ENCODE assay signal across 8 cellular contexts in genomic region chr19:21851596-21852345, GRCh38.
DNase-seq lines count a peak whose midpoint lies in the region; ATAC-seq and TF ChIP-seq lines count a peak whose summit lies in the region.

No MANE protein-coding gene starts in this region.

- no peaks in the 10 kb centered on the region for H3K9me2 ChIP-seq in MM.1S (replicated peaks; ENCODE audit: insufficient read depth, low read length)

- H3K9ac ChIP-seq in MM.1S (ENCODE audit: low read length): no peak overlapping the region

- peak overlapping the region; percentile 91 for H3K4me3 Mint-ChIP-seq in dendritic cell treated with granulocyte-macrophage colony-stimulating factor and Interleukin-4, amounts not matched to agents 40 ng/mL and 50 ng/mL, for 4 days

- DNase-seq in NCI-H2227 (lab: John Stamatoyannopoulos, UW; ENCODE audit: unreplicated experiment): peak; percentile 94
- DNase-seq in activated CD4-positive, alpha-beta T cell treated with anti-CD3 and anti-CD28 coated beads, Interleukin-2, amount 50 U/mL, for 24 hours (ENCODE audit: low read depth in 1 of 2, low spot score in 1 of 2): peak; percentile 66 to 90
- DNase-seq in left kidney (ENCODE audit: low read depth, low spot score): peak; percentile 99
- peak; percentile 75 to 77 for DNase-seq in stimulated activated CD4-positive, alpha-beta T cell treated with anti-CD3 and anti-CD28 coated beads, Interleukin-1b, Interleukin-23, amount 100 ng/mL, for 4 hours (ENCODE audit: low read depth in 2 of 2)
- DNase-seq in MM.1S: no peak

- intact Hi-C loops in dendritic cell treated with granulocyte-macrophage colony-stimulating factor and Interleukin-4, amounts not matched to agents 40 ng/mL and 50 ng/mL, for 4 days (cut with micrococcal nuclease): loop anchor here (1.0 to 5.0 kb wide), 2 partner anchors 15 to 84 kb away; partner anchors contain the start of genes ZNF100 and ZNF43

- H3K27ac Mint-ChIP-seq in dendritic cell treated with granulocyte-macrophage colony-stimulating factor and Interleukin-4, amounts not matched to agents 40 ng/mL and 50 ng/mL, for 4 days: peak overlapping the region; percentile 88

- no peak for TF ChIP-seq CTCF in MM.1S (IDR thresholded peaks at IDR 0.05; ENCODE audit: low read length)

- no peaks in the 10 kb centered on the region for H3K9me3 ChIP-seq in MM.1S (replicated peaks; ENCODE audit: insufficient read depth, low read length)

- no peaks in the 10 kb centered on the region for H3K36me3 ChIP-seq in MM.1S (replicated peaks; ENCODE audit: insufficient read depth, low read length)

- H3K79me2 ChIP-seq in MM.1S (ENCODE audit: low read length): no peaks in the 10 kb centered on the region

- no peak overlapping the region for H2AFZ ChIP-seq in MM.1S (ENCODE audit: low read length)

- peaks cover 35% of the 10 kb centered on the region for H3K36me3 Mint-ChIP-seq in dendritic cell treated with granulocyte-macrophage colony-stimulating factor and Interleukin-4, amounts not matched to agents 40 ng/mL and 50 ng/mL, for 4 days (ENCODE audit: low read depth)

- peaks cover 14% of the 10 kb centered on the region for H3K9me3 Mint-ChIP-seq in dendritic cell treated with granulocyte-macrophage colony-stimulating factor and Interleukin-4, amounts not matched to agents 40 ng/mL and 50 ng/mL, for 4 days

- H3K4me1 ChIP-seq in MM.1S (ENCODE audit: low read length): no peaks in the 10 kb centered on the region

- H4K20me1 ChIP-seq in MM.1S (ENCODE audit: insufficient read depth, low read length): no peaks in the 10 kb centered on the region

- H3K27ac ChIP-seq in MM.1S (ENCODE audit: low read length): no peak overlapping the region

- no peaks in the 10 kb centered on the region for H3K4me1 Mint-ChIP-seq in dendritic cell treated with granulocyte-macrophage colony-stimulating factor and Interleukin-4, amounts not matched to agents 40 ng/mL and 50 ng/mL, for 4 days (ENCODE audit: low read depth)

- H3F3A ChIP-seq in MM.1S (ENCODE audit: insufficient read depth, low read length): no peaks in the 10 kb centered on the region

- peak; percentile 91 for ATAC-seq in GM18508 (IDR thresholded peaks at IDR 0.05; ENCODE audit: insufficient read depth, unreplicated experiment)
- peak; percentile 72 for ATAC-seq in HG03025 (IDR thresholded peaks at IDR 0.05; ENCODE audit: low FRiP score, unreplicated experiment)

- H3K4me3 ChIP-seq in MM.1S (ENCODE audit: low read length): no peak overlapping the region

- no peaks in the 10 kb centered on the region for H3K27me3 ChIP-seq in MM.1S (replicated peaks; ENCODE audit: insufficient read depth, low read length)

- H3K27me3 Mint-ChIP-seq in dendritic cell treated with granulocyte-macrophage colony-stimulating factor and Interleukin-4, amounts not matched to agents 40 ng/mL and 50 ng/mL, for 4 days: no peaks in the 10 kb centered on the region

- H3K4me2 ChIP-seq in MM.1S (ENCODE audit: low read depth, low read length): no peak overlapping the region
